8 cellular contexts compared by ENCODE assay signal in the genomic region with DNA sequence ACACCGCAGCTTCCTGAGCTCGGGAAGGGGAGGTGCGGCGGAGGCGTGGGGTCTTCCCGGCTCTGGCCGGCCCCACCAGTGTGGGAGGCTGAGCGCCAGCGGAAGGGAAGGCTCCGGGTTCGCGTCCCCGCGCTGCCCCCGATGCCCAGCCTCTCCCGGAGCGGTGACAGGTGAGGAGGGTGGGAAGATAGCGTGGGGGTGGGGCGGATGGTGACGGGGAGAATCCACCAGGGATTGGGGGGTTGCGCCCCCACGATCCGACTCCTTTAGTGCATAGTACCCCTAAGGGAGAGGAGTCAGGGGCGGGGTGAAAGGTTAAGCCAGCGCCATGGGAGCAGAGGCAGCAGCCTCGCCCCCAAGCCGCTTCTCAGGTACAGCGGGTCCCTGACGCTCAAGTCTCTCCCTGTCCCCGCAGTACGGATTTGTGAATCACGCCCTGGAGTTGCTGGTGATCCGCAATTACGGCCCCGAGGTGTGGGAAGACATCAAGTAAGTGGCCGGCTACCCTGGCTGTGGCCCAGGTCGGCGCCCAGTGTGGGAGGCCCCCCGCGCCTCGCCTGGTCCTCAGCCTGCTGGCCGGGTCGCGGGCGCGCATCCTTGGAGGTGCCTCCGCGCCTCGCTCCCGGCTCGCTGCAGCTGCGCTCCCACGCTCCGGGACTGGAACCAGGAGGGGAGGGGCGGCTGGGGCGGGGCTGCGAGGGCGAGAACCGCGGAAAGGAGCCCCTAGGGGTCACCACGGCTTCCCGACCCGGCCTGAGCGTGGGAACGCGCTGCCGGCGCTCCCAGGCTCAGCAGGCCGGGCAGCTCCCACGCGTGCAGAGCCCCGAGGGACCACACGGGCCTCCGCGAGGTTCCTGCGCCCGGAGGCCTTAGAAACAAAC. TPM values are rescaled to one million over a fixed set of nuclear protein-coding genes. Genes with fewer than 3 reads are reported as not detected.
DNase-seq lines count a peak whose midpoint lies in the region; ATAC-seq and TF ChIP-seq lines count a peak whose summit lies in the region.

No MANE protein-coding gene starts in this region.

- peak overlapping the region; percentile 87 for H3K4me3 ChIP-seq in thoracic aorta

- TF ChIP-seq CTCF in RWPE1 (conservative IDR thresholded peaks at IDR 0.05; ENCODE audit: low read depth), result no peak
- TF ChIP-seq CTCF in thoracic aorta (IDR thresholded peaks at IDR 0.05), result peak; percentile 40

- no peaks in the 10 kb centered on the region for H3K36me3 ChIP-seq in thoracic aorta

- no peaks in the 10 kb centered on the region for H3K27me3 ChIP-seq in thoracic aorta (replicated peaks; ENCODE audit: insufficient read depth)

- peaks cover 4 to 16% of the 10 kb centered on the region in 2 donors for H3K4me1 ChIP-seq in thoracic aorta (ENCODE audit: control insufficient read depth in 1 of 2, low read depth in 2 of 2)

- DNase-seq in activated CD4-positive, alpha-beta T cell treated with anti-CD3 and anti-CD28 coated beads for 48 hours, result peak; percentile 11
- no peak for DNase-seq in activated CD4-positive, alpha-beta T cell treated with anti-CD3 and anti-CD28 coated beads, Interleukin-2, amount 50 U/mL, for 4 hours
- peak; percentile 9 for DNase-seq in RWPE1 (ENCODE audit: low spot score)
- peak; percentile 80 for DNase-seq in ecto neural progenitor cell (ENCODE audit: low spot score)
- DNase-seq in medulla oblongata (ENCODE audit: extremely low spot score), result peak; percentile 33
- peak; percentile 27 for DNase-seq in thoracic aorta (ENCODE audit: low spot score)

- CTCF ChIA-PET in RWPE1 (lab: Yijun Ruan, JAX), result interaction anchor here (0.8 kb wide), 1 partner anchor 355 kb away, joined by 4 read pairs; no protein-coding TSS in a partner anchor

- POLR2A ChIA-PET in RWPE1 (lab: Yijun Ruan, JAX; ENCODE audit: low non-redundant PET), result no interaction called here

- ATAC-seq in HG02870 (IDR thresholded peaks at IDR 0.05; ENCODE audit: unreplicated experiment), result peak; percentile 2
- peak; percentile 15 for ATAC-seq in thoracic aorta (ENCODE audit: insufficient number of reproducible peaks, low FRiP score, low read depth)
- ATAC-seq in HG03469 (IDR thresholded peaks at IDR 0.05; ENCODE audit: unreplicated experiment), result no peak

- H3K27ac ChIP-seq in RWPE1, result no peak overlapping the region
- peak overlapping the region; percentile 77 to 93 for H3K27ac ChIP-seq in thoracic aorta

- H3K9me3 ChIP-seq in thoracic aorta, result no peaks in the 10 kb centered on the region

RNA-seq across cellular contexts. Expression of gene GUCY1B1, which starts 0.8 kb away (rescaled TPM):
- 10 to 100 TPM; 32.7 to 34.1 TPM for total RNA-seq in thoracic aorta

Comparison
In these comparisons a context has a peak if more than half of its experiments do, and no peak if none do; other contexts are left out.
1. DNase-seq: peak in activated CD4-positive, alpha-beta T cell treated with anti-CD3 and anti-CD28 coated beads for 48 hours (single experiment), RWPE1 (single experiment), ecto neural progenitor cell (single experiment), medulla oblongata (single experiment) and thoracic aorta (single experiment); none in activated CD4-positive, alpha-beta T cell treated with anti-CD3 and anti-CD28 coated beads, Interleukin-2, amount 50 U/mL, for 4 hours (0 of 2).